Comparison of ENCODE assay signal across 7 cellular contexts in genomic region chr4:24582235-24582863, GRCh38. TPM values are rescaled to one million over a fixed set of nuclear protein-coding genes. Genes with fewer than 3 reads are reported as not detected.
DNase-seq lines count a peak whose midpoint lies in the region; ATAC-seq and TF ChIP-seq lines count a peak whose summit lies in the region.

No MANE protein-coding gene starts in this region.

- ATAC-seq in heart left ventricle: peak; percentile 10 to 75 (median 41)

- TF ChIP-seq POLR2A in heart left ventricle (IDR thresholded peaks at IDR 0.05): no peak

- TF ChIP-seq CTCF in HFF-Myc (IDR thresholded peaks at IDR 0.05; ENCODE audit: low read depth, low read length, missing control alignments) (no peak), WI38 (IDR thresholded peaks at IDR 0.05; ENCODE audit: low read depth, low read length) (no peak), heart left ventricle (IDR thresholded peaks at IDR 0.05) (no peak), smooth muscle cell (IDR thresholded peaks at IDR 0.05; ENCODE audit: borderline replicate concordance, insufficient read depth, poor library complexity, severe bottlenecking) (no peak)

- H3K9ac ChIP-seq in smooth muscle cell (ENCODE audit: low read depth): peak overlapping the region; percentile 97

- DNase-seq in HFF-Myc (ENCODE audit: extremely low read depth, low read depth): no peak
- DNase-seq in heart left ventricle: no peak
- DNase-seq in smooth muscle cell (lab: John Stamatoyannopoulos, UW; ENCODE audit: unreplicated experiment): no peak
- no peak for DNase-seq in NK-92 (lab: John Stamatoyannopoulos, UW; ENCODE audit: unreplicated experiment)
- DNase-seq in occipital lobe (lab: John Stamatoyannopoulos, UW): no peak
- DNase-seq in activated CD8-positive, alpha-beta memory T cell treated with anti-CD3 and anti-CD28 coated beads for 24 hours: no peak

- H3K27ac ChIP-seq in heart left ventricle (peak overlapping the region in 11 of 12 donors; percentile 11 to 99 (median 98)), smooth muscle cell (ENCODE audit: low read depth) (peak overlapping the region; percentile 97)

- intact Hi-C loops in heart left ventricle (cut with DNase I): loop anchor here in 5 of 10 donors (2.0 to 10.0 kb wide), 6 partner anchors 212 to 730 kb away; partner anchors contain the start of genes CCDC149 (in 3 of the 5), SOD3 (in 3 of the 5) and ZCCHC4 (in 2 of the 5)

- no peaks in the 10 kb centered on the region for H3F3A ChIP-seq in smooth muscle cell (ENCODE audit: low read depth)

- H3K27me3 ChIP-seq in heart left ventricle: no peaks in the 10 kb centered on the region
- no peaks in the 10 kb centered on the region for H3K27me3 ChIP-seq in smooth muscle cell (ENCODE audit: low read depth)

- H3K9me3 ChIP-seq in heart left ventricle (no peaks in the 10 kb centered on the region), smooth muscle cell (replicated peaks; ENCODE audit: low read depth) (no peaks in the 10 kb centered on the region)

- H2AFZ ChIP-seq in smooth muscle cell (ENCODE audit: low read depth): no peak overlapping the region

- H3K4me3 ChIP-seq in HFF-Myc (replicated peaks; ENCODE audit: low read depth, low read length) (peak overlapping the region; percentile 95), WI38 (ENCODE audit: low read depth, low read length) (peak overlapping the region; percentile 99), heart left ventricle (peak overlapping the region in 10 of 12 donors; percentile 73 to 100 (median 97)), smooth muscle cell (peak overlapping the region; percentile 63)

- H3K79me2 ChIP-seq in smooth muscle cell (ENCODE audit: low read depth): peaks cover 69% of the 10 kb centered on the region

- 11 to 18% (median 14%) methylated on average over 6 of the region's 6 CpGs for WGBS in heart left ventricle, 4 donors
- whole genome bisulfite sequencing in smooth muscle cell (ENCODE audit: low lambda C conversion rate): 21% methylated on average over 6 of the region's 6 CpGs

- peaks cover 0 to 9% (median 0%) of the 10 kb centered on the region in 9 donors for H3K36me3 ChIP-seq in heart left ventricle
- H3K36me3 ChIP-seq in smooth muscle cell (ENCODE audit: low read depth): no peaks in the 10 kb centered on the region

- peaks cover 8 to 64% (median 49%) of the 10 kb centered on the region in 12 donors for H3K4me1 ChIP-seq in heart left ventricle
- H3K4me1 ChIP-seq in smooth muscle cell (ENCODE audit: low read depth): peaks cover 12% of the 10 kb centered on the region

- H3K4me2 ChIP-seq in smooth muscle cell: peak overlapping the region; percentile 88

- peaks cover 63% of the 10 kb centered on the region for H4K20me1 ChIP-seq in smooth muscle cell (ENCODE audit: low read depth)

RNA-seq across cellular contexts. Expression of gene DHX15, which starts 2.0 kb away (rescaled TPM):
- total RNA-seq in heart left ventricle (10 to 100 TPM; 45.4 to 67.8 (median 58.0) TPM), smooth muscle cell (168 and 182 TPM in 2 replicates), occipital lobe (225 TPM)
- polyA plus RNA-seq in heart left ventricle (10 to 100 TPM; 24.0 to 52.7 TPM), smooth muscle cell (62.6 and 69.8 TPM in 2 replicates)
